Comparison of ENCODE assay signal across 1 cellular context in the genomic region with DNA sequence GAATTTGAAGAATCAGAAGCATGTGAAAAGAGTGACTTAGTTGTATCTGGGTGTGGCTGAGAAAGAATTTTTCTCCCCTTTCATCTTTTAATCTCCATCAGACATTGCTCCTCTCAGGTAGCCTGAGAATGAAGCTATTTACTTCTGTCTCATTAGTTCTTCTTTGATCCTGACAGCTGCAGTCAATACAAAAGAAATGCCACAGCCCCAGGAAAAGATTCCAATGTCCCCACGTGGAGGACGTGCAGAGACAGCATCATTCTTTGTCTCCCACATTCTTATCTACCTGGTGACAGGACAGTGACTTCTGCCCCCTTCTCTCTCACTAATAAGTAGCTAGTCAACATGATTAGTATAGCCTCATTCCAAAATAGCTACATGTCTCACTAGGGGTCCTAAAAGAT.
TF ChIP-seq lines count a peak whose summit lies in the region.

No MANE protein-coding gene starts in this region.

TF ChIP-seq in HCT116, 20 proteins besides CTCF, POLR2A, EP300 and RAD21:
- 0 out of 2 replicates have a peak, but pooled peaks have one; percentile 40 for TF ChIP-seq MAX (IDR thresholded peaks at IDR 0.05)
- TF ChIP-seq SIN3A (IDR thresholded peaks at IDR 0.05; ENCODE audit: low read depth) = 0 out of 2 replicates have a peak, but pooled peaks have one; percentile 28
